In the genomic region with DNA sequence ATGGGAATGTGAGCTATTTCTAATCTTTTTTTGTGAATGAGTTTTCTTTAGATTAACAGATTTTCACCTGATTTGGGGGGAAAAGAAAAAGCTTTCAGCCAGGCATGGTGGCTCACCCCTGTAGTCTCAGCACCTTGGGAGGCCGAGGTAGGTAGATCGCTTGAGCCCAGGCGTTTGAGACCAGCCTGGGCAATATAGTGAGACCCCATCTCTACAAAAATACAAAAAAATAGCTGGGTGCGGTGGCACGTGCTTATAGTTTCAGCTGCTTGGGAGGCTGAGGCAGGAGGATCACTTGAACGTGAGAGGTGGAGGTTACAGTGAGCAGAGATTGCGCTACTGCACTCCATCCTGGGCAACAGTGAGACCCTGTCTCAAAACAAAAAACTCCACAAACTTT, we compare ENCODE assay signal across 8 cellular contexts.
"Had no signal": no experiment of that assay in that cellular context is flagged by ENCODE, and none has a peak within 500 bp of the region (broad histone marks: within the 10 kb centered on the region; RNA-seq: fewer than 3 reads in every experiment).

No MANE protein-coding gene starts in this region.

- H3K4me3 ChIP-seq: GM12878 had no signal

- FAIRE-seq: G401.6, GM12878, GM12891, GM12892, GM18507, GM19239 had no signal

- ATAC-seq: GM12878 had no signal

- DNase-seq: GDM1, GF-D8 had no signal
